ENCODE assay signal across 1 cellular context in the genomic region with DNA sequence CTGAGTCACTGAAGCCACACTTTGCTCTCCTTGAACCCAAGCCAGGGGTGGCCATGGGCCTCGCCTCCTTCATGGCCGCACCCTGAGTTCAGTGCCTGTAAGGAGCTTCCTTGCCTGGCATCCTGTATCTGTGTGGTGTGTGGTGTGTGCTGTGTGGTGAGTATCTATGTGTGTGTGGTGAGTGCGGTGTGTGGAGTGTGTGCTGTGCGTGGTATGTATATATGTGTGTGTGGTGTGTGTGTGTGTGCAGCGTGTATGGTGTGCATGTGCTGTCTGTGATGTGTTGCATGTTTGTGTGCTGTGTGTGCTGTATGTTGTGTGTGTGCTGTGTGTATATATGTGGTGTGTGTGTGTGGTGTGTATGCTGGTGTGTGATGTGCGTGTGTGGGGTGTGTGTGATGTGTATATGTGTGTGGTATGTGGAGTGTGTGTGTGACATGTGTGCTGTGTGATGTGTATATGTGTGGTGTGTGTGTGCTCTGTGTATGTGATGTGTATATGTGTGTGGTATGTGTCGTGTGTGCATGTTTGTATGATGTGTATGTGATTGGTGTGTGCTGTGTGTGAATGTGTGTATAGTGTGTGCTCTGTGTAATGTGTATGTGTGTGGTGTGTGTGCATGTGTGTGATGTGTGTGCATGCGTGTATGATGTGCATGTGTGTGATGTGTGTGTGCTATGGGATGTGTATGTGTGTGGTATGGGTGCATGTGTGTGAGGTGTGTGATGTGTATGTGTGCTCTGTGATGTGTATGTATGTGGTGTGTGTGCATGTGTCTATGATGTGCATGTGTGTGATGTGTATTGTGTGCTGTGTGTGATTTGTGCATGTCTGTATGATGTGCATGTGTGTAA.
TF ChIP-seq lines count a peak whose summit lies in the region.

No MANE protein-coding gene starts in this region.

TF ChIP-seq in HepG2, 621 proteins besides CTCF, POLR2A, EP300 and RAD21 (continued from another document):
- TF ChIP-seq SNAPC4 (CRISPR knock-in tag; IDR thresholded peaks at IDR 0.05) (no peak), FOXA1 (IDR thresholded peaks at IDR 0.05) (peak; percentile 15; the same call in 1 of the 2 replicates), FOXA1 (CRISPR knock-in tag; IDR thresholded peaks at IDR 0.05) (no peak)
